ENCODE assay signal across 9 cellular contexts in the genomic region with DNA sequence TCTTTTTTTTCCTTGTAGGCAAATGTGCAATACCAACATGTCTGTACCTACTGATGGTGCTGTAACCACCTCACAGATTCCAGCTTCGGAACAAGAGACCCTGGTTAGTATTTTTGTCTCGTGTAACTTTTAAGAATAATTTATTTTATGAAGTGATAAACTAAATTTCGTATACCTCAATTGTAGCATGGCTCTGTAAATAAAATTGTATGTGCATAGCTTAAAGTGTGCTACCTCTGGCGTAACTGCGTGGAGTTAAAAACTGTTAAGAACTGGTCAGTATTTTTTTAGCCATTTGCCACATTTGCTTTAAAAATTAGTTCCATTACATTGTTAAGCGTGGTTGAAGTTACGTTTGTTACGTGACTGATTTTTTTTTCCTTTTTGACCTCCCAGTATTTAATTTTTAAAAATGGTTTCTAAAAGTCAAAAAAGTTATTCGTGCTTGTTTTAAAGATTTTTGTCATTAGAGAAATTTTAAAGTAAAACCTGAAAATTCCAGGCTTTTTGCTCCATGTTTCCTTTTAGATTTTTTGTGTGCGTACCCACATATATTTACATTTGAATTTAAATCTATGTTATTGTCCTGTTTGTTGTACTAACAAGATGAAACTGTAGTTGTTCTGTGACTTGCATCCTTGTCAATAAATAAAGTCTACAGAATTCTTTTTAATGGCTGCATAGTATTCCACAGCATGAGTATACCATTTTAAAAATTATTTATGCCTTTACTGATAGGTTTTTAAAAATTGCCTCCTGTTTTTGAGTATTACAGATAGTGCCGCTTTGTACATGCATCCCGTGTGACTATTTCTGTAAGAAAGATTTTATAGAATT. TPM values are rescaled to one million over a fixed set of nuclear protein-coding genes. Genes with fewer than 3 reads are reported as not detected.
DNase-seq lines count a peak whose midpoint lies in the region; ATAC-seq, FAIRE-seq and TF ChIP-seq lines count a peak whose summit lies in the region.
"Had no signal": no experiment of that assay in that cellular context is flagged by ENCODE, and none has a peak within 500 bp of the region (broad histone marks: within the 10 kb centered on the region; RNA-seq: fewer than 3 reads in every experiment).

No MANE protein-coding gene starts in this region.

- no peaks in the 10 kb centered on the region for H3K9me3 Mint-ChIP-seq in activated CD4-positive, alpha-beta T cell treated with anti-CD3 and anti-CD28 coated beads for 36 hours (ENCODE audit: low read depth)
- no peaks in the 10 kb centered on the region for H3K9me3 Mint-ChIP-seq in activated naive CD8-positive, alpha-beta T cell treated with anti-CD3 and anti-CD28 coated beads for 36 hours

- POLR2A ChIA-PET in activated CD4-positive, alpha-beta T cell treated with anti-CD3 and anti-CD28 coated beads for 36 hours (lab: Charles Lee) = interaction anchor here (0.6 to 1.2 kb wide), 3 partner anchors 9 to 522 kb away, joined by 3 read pairs; no protein-coding TSS in a partner anchor

- CTCF ChIA-PET in activated CD4-positive, alpha-beta T cell treated with anti-CD3 and anti-CD28 coated beads for 36 hours (lab: Charles Lee) = interaction anchor here (0.5 to 3.1 kb wide), 7 partner anchors 9 to 63 kb away, joined by 3 to 18 read pairs (median 4); partner anchors contain the start of gene SLC35E3

- intact Hi-C loops in activated CD4-positive, alpha-beta T cell treated with anti-CD3 and anti-CD28 coated beads for 36 hours (cut with DNase I, micrococcal nuclease) = loop anchor here (1.0 to 10.0 kb wide), 5 partner anchors 18 to 775 kb away; partner anchors contain the start of genes RAP1B (in 2 of the 2), CCT2 (in 1 of the 2) and MDM1 (in 1 of the 2)
- intact Hi-C loops in kidney (cut with DNase I) = no loop called here

- peak overlapping the region; percentile 99 for H3K27ac Mint-ChIP-seq in activated CD4-positive, alpha-beta T cell treated with anti-CD3 and anti-CD28 coated beads for 36 hours
- peak overlapping the region; percentile 98 for H3K27ac Mint-ChIP-seq in activated naive CD8-positive, alpha-beta T cell treated with anti-CD3 and anti-CD28 coated beads for 36 hours

- H3K27ac ChIP-seq in kidney (ENCODE audit: low read depth in 2 of 2, low read length in 2 of 2) = peak overlapping the region; percentile 98 to 99
- H3K27ac ChIP-seq in temporal lobe (ENCODE audit: low read depth, low read length) = peak overlapping the region; percentile 94

- peaks cover 2 to 3% of the 10 kb centered on the region in 2 donors for H3K4me1 ChIP-seq in kidney (ENCODE audit: control insufficient read depth in 1 of 2, insufficient read depth in 1 of 2, low read depth in 1 of 2, low read length in 2 of 2)

- no peaks in the 10 kb centered on the region for H3K27me3 Mint-ChIP-seq in activated CD4-positive, alpha-beta T cell treated with anti-CD3 and anti-CD28 coated beads for 36 hours
- H3K27me3 Mint-ChIP-seq in activated naive CD8-positive, alpha-beta T cell treated with anti-CD3 and anti-CD28 coated beads for 36 hours = no peaks in the 10 kb centered on the region

- peaks cover 48% of the 10 kb centered on the region for H3K36me3 Mint-ChIP-seq in activated CD4-positive, alpha-beta T cell treated with anti-CD3 and anti-CD28 coated beads for 36 hours (ENCODE audit: low read depth)
- peaks cover 47% of the 10 kb centered on the region for H3K36me3 Mint-ChIP-seq in activated naive CD8-positive, alpha-beta T cell treated with anti-CD3 and anti-CD28 coated beads for 36 hours

- TF ChIP-seq CTCF in kidney (IDR thresholded peaks at IDR 0.05; ENCODE audit: borderline replicate concordance, extremely low read depth, insufficient read depth) = no peak

- H3K4me1 Mint-ChIP-seq in activated CD4-positive, alpha-beta T cell treated with anti-CD3 and anti-CD28 coated beads for 36 hours = peaks cover 45% of the 10 kb centered on the region
- peaks cover 39% of the 10 kb centered on the region for H3K4me1 Mint-ChIP-seq in activated naive CD8-positive, alpha-beta T cell treated with anti-CD3 and anti-CD28 coated beads for 36 hours

- H3K4me3 ChIP-seq in kidney (ENCODE audit: low read length in 2 of 2) = peak overlapping the region; percentile 86 to 94

- H3K4me3 Mint-ChIP-seq in activated CD4-positive, alpha-beta T cell treated with anti-CD3 and anti-CD28 coated beads for 36 hours = peak overlapping the region; percentile 88
- H3K4me3 Mint-ChIP-seq in activated naive CD8-positive, alpha-beta T cell treated with anti-CD3 and anti-CD28 coated beads for 36 hours = peak overlapping the region; percentile 93

- peak; percentile 1 for ATAC-seq in activated CD4-positive, alpha-beta T cell treated with anti-CD3 and anti-CD28 coated beads for 36 hours
- ATAC-seq in GM18868 (IDR thresholded peaks at IDR 0.05; ENCODE audit: unreplicated experiment) = no peak
- ATAC-seq in HG02798 (IDR thresholded peaks at IDR 0.05; ENCODE audit: poor library complexity, unreplicated experiment) = no peak

- H3K9me3 ChIP-seq in kidney (ENCODE audit: control insufficient read depth in 1 of 2, low read length in 2 of 2) = no peaks in the 10 kb centered on the region

- peaks cover 4% of the 10 kb centered on the region in 2 donors for H3K36me3 ChIP-seq in kidney (ENCODE audit: control insufficient read depth in 1 of 2, insufficient read depth in 2 of 2, low read length in 2 of 2)

- FAIRE-seq in kidney (lab: Jason Lieb, UNC) = no peak
- FAIRE-seq: islet of Langerhans had no signal

- no peak for DNase-seq in activated CD4-positive, alpha-beta T cell treated with anti-CD3 and anti-CD28 coated beads for 36 hours
- DNase-seq in activated CD4-positive, alpha-beta T cell treated with anti-CD3 and anti-CD28 coated beads, Interleukin-2, amount 50 U/mL, for 1 hour = no peak
- no peak for DNase-seq in activated naive CD8-positive, alpha-beta T cell treated with anti-CD3 and anti-CD28 coated beads for 36 hours
- DNase-seq in kidney (no peak), NCI-H69 (lab: John Stamatoyannopoulos, UW) (no peak)

- peak overlapping the region; percentile 72 to 99 for H3K9ac ChIP-seq in kidney (ENCODE audit: low read length in 2 of 2)

RNA-seq across cellular contexts. Expression of gene MDM2, which starts 1.4 kb away (rescaled TPM):
- total RNA-seq in activated CD4-positive, alpha-beta T cell treated with anti-CD3 and anti-CD28 coated beads for 36 hours = 100 to 1,000 TPM; 114 to 119 TPM
- 100 to 1,000 TPM; 152 to 158 TPM for total RNA-seq in activated naive CD8-positive, alpha-beta T cell treated with anti-CD3 and anti-CD28 coated beads for 36 hours
- total RNA-seq in kidney (103 TPM), temporal lobe (37.4 TPM)
- polyA plus RNA-seq in kidney (ENCODE audit: insufficient read depth, low read depth, low replicate concordance) = 38.5 TPM
